In the genomic region with DNA sequence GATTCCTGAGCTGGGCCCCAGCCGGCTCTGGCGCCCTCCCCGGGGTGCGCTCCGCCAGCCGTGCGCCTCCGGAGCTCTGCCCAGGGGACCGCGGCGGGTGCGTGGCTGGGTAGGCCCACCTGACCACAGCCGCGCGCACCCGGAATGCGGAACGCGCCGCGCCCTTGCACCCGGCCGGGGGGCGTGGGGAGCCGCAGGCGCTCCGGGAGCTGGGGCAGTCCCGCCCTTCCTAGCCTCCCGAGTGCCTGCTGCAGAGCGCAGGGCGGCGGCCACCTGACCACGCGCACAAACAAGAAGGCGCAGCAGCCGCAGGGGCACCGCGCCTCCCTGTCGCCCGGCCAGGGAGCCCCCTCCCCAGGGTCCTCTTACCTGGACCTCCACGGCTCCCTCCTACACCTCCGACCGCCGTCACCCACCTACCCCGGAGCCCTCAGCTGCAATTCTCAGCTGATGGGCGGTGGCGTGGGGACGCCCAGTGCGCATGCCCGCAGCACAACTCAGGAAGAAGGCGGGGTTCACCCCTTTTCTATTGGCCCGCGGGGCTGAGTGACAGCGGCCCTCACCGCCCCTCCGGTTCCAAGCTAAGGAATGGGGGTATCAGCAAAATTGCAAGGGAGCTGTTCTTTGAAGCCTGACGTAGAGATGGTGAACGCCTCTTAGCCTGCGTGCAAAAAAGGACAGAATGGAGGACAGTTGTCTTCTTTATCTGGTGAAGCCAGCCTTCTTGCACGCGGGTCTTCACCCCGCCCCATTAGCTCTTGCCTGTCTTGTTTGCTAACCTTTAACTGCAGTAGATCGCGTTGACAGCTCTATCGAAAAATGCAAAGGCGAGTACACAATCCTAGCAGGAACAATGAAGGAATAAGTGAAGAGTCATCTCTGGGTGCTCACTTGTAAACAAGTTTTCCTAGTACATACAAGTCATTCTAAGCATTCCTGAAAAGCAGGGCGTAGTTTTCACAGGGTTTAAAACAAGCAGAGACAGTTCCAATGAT, we compare ENCODE assay signal across 8 cellular contexts.
A peak's percentile ranks its signal among the peaks of the same experiment; 100 is the strongest.
DNase-seq lines count a peak whose midpoint lies in the region; ATAC-seq and TF ChIP-seq lines count a peak whose summit lies in the region.

A gene with protein sequence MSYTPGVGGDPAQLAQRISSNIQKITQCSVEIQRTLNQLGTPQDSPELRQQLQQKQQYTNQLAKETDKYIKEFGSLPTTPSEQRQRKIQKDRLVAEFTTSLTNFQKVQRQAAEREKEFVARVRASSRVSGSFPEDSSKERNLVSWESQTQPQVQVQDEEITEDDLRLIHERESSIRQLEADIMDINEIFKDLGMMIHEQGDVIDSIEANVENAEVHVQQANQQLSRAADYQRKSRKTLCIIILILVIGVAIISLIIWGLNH (minus strand): TSS at position 479 of the 995 bp plus-strand sequence. CDS start 9,586 bp downstream, outside the sequence.

- DNase-seq in AG10803 (ENCODE audit: low read depth) (peak; percentile 81), NCI-H446 treated with DMSO at 0.1 percent for 48 hours (lab: John Stamatoyannopoulos, UW) (peak; percentile 63), cerebellar nuclear complex (lab: John Stamatoyannopoulos, UW) (peak; percentile 69 to 88), islet precursor cell (peak; percentile 94)
- DNase-seq in activated CD4-positive, alpha-beta T cell treated with anti-CD3 and anti-CD28 coated beads for 1 hour, result peak; percentile 80
- peak; percentile 82 for DNase-seq in stimulated activated CD4-positive, alpha-beta T cell treated with anti-CD3 and anti-CD28 coated beads, Interleukin-12 subunit alpha, Interleukin-12 subunit beta, amount 100 ng/mL, for 4 hours

- H3K4me3 ChIP-seq in AG10803 (ENCODE audit: low read length), result peak within 1 kb of the TSS; percentile 79

- TF ChIP-seq CTCF in AG10803 (conservative IDR thresholded peaks at IDR 0.05; ENCODE audit: low read length), result no peak

- ATAC-seq in GM19025 (IDR thresholded peaks at IDR 0.05; ENCODE audit: low read depth, unreplicated experiment) (peak; percentile 89), HG03280 (IDR thresholded peaks at IDR 0.05; ENCODE audit: unreplicated experiment) (peak; percentile 94)

Comparison
In these comparisons a context has a peak if more than half of its experiments do, and no peak if none do; other contexts are left out.
1. Peak in every context shown above with its lines: DNase-seq, ATAC-seq and H3K4me3 ChIP-seq.